ENCODE assay signal across 1 cellular context in the genomic region with DNA sequence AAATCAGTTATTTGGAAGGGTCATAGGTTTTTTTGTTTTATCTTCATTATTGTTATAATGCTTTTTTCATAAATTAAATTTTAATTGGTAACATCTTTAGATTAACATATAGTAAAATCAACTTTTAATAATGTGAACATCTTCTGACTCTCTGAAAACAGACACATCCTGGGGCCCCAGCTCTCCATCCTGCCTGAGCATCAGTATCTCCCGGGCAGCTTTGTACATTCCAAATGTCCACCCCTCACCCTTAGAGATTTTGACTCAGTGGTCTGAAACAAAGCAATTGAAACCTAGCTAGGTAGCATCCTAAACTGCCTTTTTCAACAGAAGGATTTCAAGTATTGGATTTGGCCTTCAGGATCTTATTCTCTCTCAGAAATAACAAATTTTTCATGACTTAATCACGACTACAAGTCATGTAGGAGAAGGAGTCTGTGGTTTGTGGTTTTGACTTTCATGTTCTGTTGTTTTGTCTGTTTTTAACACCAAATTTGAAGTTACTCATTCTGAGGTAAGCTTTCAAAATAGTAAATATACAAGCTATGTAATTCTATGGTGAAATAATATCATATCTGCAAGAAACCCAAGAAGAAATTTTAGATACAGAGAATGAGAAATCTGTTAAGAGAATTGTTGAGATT.
TF ChIP-seq lines count a peak whose summit lies in the region.

No MANE protein-coding gene starts in this region.

TF ChIP-seq in GM23338, 12 proteins besides CTCF, POLR2A, EP300 and RAD21 (continued from another document):
- TF ChIP-seq, protein P1, sequence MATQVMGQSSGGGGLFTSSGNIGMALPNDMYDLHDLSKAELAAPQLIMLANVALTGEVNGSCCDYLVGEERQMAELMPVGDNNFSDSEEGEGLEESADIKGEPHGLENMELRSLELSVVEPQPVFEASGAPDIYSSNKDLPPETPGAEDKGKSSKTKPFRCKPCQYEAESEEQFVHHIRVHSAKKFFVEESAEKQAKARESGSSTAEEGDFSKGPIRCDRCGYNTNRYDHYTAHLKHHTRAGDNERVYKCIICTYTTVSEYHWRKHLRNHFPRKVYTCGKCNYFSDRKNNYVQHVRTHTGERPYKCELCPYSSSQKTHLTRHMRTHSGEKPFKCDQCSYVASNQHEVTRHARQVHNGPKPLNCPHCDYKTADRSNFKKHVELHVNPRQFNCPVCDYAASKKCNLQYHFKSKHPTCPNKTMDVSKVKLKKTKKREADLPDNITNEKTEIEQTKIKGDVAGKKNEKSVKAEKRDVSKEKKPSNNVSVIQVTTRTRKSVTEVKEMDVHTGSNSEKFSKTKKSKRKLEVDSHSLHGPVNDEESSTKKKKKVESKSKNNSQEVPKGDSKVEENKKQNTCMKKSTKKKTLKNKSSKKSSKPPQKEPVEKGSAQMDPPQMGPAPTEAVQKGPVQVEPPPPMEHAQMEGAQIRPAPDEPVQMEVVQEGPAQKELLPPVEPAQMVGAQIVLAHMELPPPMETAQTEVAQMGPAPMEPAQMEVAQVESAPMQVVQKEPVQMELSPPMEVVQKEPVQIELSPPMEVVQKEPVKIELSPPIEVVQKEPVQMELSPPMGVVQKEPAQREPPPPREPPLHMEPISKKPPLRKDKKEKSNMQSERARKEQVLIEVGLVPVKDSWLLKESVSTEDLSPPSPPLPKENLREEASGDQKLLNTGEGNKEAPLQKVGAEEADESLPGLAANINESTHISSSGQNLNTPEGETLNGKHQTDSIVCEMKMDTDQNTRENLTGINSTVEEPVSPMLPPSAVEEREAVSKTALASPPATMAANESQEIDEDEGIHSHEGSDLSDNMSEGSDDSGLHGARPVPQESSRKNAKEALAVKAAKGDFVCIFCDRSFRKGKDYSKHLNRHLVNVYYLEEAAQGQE (IDR thresholded peaks at IDR 0.05; ENCODE audit: unreplicated experiment), result no peak
- TF ChIP-seq, protein P2, sequence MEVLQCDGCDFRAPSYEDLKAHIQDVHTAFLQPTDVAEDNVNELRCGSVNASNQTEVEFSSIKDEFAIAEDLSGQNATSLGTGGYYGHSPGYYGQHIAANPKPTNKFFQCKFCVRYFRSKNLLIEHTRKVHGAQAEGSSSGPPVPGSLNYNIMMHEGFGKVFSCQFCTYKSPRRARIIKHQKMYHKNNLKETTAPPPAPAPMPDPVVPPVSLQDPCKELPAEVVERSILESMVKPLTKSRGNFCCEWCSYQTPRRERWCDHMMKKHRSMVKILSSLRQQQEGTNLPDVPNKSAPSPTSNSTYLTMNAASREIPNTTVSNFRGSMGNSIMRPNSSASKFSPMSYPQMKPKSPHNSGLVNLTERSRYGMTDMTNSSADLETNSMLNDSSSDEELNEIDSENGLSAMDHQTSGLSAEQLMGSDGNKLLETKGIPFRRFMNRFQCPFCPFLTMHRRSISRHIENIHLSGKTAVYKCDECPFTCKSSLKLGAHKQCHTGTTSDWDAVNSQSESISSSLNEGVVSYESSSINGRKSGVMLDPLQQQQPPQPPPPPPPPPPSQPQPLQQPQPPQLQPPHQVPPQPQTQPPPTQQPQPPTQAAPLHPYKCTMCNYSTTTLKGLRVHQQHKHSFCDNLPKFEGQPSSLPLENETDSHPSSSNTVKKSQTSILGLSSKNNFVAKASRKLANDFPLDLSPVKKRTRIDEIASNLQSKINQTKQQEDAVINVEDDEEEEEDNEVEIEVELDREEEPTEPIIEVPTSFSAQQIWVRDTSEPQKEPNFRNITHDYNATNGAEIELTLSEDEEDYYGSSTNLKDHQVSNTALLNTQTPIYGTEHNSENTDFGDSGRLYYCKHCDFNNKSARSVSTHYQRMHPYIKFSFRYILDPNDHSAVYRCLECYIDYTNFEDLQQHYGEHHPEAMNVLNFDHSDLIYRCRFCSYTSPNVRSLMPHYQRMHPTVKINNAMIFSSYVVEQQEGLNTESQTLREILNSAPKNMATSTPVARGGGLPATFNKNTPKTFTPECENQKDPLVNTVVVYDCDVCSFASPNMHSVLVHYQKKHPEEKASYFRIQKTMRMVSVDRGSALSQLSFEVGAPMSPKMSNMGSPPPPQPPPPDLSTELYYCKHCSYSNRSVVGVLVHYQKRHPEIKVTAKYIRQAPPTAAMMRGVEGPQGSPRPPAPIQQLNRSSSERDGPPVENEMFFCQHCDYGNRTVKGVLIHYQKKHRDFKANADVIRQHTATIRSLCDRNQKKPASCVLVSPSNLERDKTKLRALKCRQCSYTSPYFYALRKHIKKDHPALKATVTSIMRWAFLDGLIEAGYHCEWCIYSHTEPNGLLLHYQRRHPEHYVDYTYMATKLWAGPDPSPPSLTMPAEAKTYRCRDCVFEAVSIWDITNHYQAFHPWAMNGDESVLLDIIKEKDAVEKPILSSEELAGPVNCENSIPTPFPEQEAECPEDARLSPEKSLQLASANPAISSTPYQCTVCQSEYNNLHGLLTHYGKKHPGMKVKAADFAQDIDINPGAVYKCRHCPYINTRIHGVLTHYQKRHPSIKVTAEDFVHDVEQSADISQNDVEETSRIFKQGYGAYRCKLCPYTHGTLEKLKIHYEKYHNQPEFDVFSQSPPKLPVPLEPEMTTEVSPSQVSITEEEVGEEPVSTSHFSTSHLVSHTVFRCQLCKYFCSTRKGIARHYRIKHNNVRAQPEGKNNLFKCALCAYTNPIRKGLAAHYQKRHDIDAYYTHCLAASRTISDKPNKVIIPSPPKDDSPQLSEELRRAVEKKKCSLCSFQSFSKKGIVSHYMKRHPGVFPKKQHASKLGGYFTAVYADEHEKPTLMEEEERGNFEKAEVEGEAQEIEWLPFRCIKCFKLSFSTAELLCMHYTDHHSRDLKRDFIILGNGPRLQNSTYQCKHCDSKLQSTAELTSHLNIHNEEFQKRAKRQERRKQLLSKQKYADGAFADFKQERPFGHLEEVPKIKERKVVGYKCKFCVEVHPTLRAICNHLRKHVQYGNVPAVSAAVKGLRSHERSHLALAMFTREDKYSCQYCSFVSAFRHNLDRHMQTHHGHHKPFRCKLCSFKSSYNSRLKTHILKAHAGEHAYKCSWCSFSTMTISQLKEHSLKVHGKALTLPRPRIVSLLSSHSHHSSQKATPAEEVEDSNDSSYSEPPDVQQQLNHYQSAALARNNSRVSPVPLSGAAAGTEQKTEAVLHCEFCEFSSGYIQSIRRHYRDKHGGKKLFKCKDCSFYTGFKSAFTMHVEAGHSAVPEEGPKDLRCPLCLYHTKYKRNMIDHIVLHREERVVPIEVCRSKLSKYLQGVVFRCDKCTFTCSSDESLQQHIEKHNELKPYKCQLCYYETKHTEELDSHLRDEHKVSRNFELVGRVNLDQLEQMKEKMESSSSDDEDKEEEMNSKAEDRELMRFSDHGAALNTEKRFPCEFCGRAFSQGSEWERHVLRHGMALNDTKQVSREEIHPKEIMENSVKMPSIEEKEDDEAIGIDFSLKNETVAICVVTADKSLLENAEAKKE (CRISPR knock-in tag; IDR thresholded peaks at IDR 0.05), result no peak
- no peak for TF ChIP-seq EZH2phosphoT487 (IDR thresholded peaks at IDR 0.05; ENCODE audit: unreplicated experiment)
